17 cellular contexts compared by ENCODE assay signal in the genomic region with DNA sequence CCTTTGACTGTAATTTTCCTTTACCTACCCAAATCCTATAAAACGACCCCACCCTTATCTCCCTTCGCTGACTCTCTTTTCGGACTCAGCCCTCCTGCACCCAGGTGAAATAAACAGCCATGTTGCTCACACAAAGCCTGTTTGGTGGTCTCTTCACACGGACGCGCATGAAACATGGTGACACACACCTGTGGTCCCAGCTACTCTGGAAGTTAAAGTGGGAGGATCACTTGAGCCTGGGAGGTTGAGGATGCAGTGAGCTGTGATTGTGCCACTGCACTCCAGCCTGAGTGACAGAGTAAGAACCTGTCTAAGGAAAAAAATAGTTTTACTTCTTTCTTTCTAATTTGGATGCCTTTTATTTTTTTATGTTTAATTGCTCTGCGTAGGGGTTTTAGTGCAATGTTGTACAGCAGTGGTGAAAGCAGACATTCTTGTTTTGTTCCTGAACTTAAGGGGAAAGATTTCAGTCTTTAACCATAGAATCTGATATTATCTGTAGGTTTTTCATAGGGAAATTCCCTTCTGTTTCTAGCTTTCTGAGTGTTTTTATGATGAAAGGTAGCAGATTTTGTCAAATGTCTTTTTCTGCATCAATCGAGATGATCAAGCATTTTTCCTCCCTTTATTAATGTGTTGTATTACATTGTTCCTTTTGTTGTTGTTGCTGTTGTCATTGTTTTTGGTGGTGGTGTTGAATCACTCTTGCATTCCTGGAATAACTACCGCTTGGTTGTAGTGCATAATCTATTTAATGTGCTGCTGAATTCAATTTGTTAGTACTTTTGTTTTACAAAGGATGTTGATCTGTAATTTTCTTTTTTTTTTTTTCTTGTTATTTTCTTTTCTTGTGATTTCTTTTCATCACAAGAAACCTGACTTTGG.
DNase-seq lines count a peak whose midpoint lies in the region; ATAC-seq lines count a peak whose summit lies in the region.
"Had no signal": no experiment of that assay in that cellular context is flagged by ENCODE, and none has a peak within 500 bp of the region (broad histone marks: within the 10 kb centered on the region; RNA-seq: fewer than 3 reads in every experiment).

No MANE protein-coding gene starts in this region.

- intact Hi-C loops in left colon (cut with DNase I, micrococcal nuclease): no loop called here

- peak overlapping the region; percentile 71 for H3K4me3 ChIP-seq in HUES64 (ENCODE audit: low read length)
- H3K4me3 ChIP-seq: mucosa of descending colon, prostate gland, tibial nerve had no signal

- no peaks in the 10 kb centered on the region for H3K27me3 ChIP-seq in HUES64 (ENCODE audit: insufficient read depth, low read length)
- H3K27me3 ChIP-seq: tibial nerve had no signal

- DNase-seq in AG08395 (ENCODE audit: low spot score) (peak; percentile 45), dermis blood vessel endothelial cell (peak; percentile 33), iris pigment epithelial cell (ENCODE audit: low read depth) (peak; percentile 25), left colon (no peak)
- DNase-seq: activated CD8-positive, alpha-beta T cell treated with anti-CD3 and anti-CD28 coated beads for 36 hours; activated gamma-delta T cell; mucosa of descending colon; NCI-H2081; stimulated activated CD4-positive, alpha-beta T cell treated with anti-CD3 and anti-CD28 coated beads, Interleukin-1b, Interleukin-23, amount 100 ng/mL, for 48 hours; stimulated activated CD8-positive, alpha-beta memory T cell treated with anti-CD3 and anti-CD28 coated beads, Interleukin-4, amount 100 ng/mL, for 48 hours; T1000 had no signal

- no peaks in the 10 kb centered on the region for H3K9me3 ChIP-seq in HUES64 (ENCODE audit: insufficient read depth, low read depth, low read length)
- H3K9me3 ChIP-seq: mucosa of descending colon, prostate gland, tibial nerve had no signal

- peak overlapping the region; percentile 92 for H3K9ac ChIP-seq in HUES64 (ENCODE audit: low read depth, low read length)

- WGBS in HUES64: 7% methylated on average over 9 of the region's 9 CpGs

- peaks cover 49% of the 10 kb centered on the region for H3K4me1 ChIP-seq in HUES64 (ENCODE audit: insufficient read depth, low read length)
- H3K4me1 ChIP-seq: prostate gland, tibial nerve had no signal

- H3K36me3 ChIP-seq in HUES64 (ENCODE audit: insufficient read depth, low read length): peaks cover 39% of the 10 kb centered on the region
- H3K36me3 ChIP-seq: prostate gland, tibial nerve had no signal

- peak overlapping the region; percentile 98 for H3K27ac ChIP-seq in HUES64 (ENCODE audit: low read depth, low read length)
- H3K27ac ChIP-seq: prostate gland had no signal

- ATAC-seq in GM18519 (IDR thresholded peaks at IDR 0.05; ENCODE audit: low FRiP score, unreplicated experiment) (no peak), left colon (no peak), GM18517 (IDR thresholded peaks at IDR 0.05; ENCODE audit: unreplicated experiment) (no peak), GM18520 (IDR thresholded peaks at IDR 0.05; ENCODE audit: unreplicated experiment) (no peak)
- ATAC-seq: activated CD8-positive, alpha-beta T cell treated with anti-CD3 and anti-CD28 coated beads for 36 hours; mucosa of descending colon had no signal

Comparison
In these comparisons a context has a peak if more than half of its experiments do, and no peak if none do; other contexts are left out.
1. DNase-seq: peak in AG08395 (single experiment), dermis blood vessel endothelial cell (single experiment) and iris pigment epithelial cell (single experiment); none in left colon (0 of 2).